ENCODE assay signal across 25 cellular contexts in genomic region chr3:149523899-149524298, GRCh38. TPM values are rescaled to one million over a fixed set of nuclear protein-coding genes. Genes with fewer than 3 reads are reported as not detected.
"Had no signal": no experiment of that assay in that cellular context is flagged by ENCODE, and none has a peak within 500 bp of the region (broad histone marks: within the 10 kb centered on the region; RNA-seq: fewer than 3 reads in every experiment).

No MANE protein-coding gene starts in this region.

- H3K27ac ChIP-seq: body of pancreas, left lung, sigmoid colon, vagina had no signal

- H3K36me3 Mint-ChIP-seq: stimulated activated memory B cell treated with anti-CD40 and anti-IgM and Interleukin-4, amounts not matched to agents 10 μg/mL and 1 μg/mL and 100 μg/mL, for 72 hours had no signal

- H3K4me2 ChIP-seq: smooth muscle cell had no signal

- H3K27ac Mint-ChIP-seq: activated CD8-positive, alpha-beta T cell treated with anti-CD3 and anti-CD28 coated beads, Interleukin-2, amount 10 ng/mL, durations not matched to agents 7 days and 5 days; activated naive CD8-positive, alpha-beta T cell treated with anti-CD3 and anti-CD28 coated beads, Interleukin-2, amount 50 U/mL, for 24 hours; activated T-helper 1 cell treated with anti-CD3 and anti-CD28 coated beads, Interleukin-12 subunit alpha, Interleukin-12 subunit beta, Interleukin-2, Interleukin-4 antibody, amounts not matched to agents 30 ng/mL and 10 ng/mL and 1 ng/mL, durations not matched to agents 14 hours and 24 hours and 36 hours; stimulated activated memory B cell treated with anti-CD40 and anti-IgM and Interleukin-4, amounts not matched to agents 10 μg/mL and 1 μg/mL and 100 μg/mL, for 72 hours; T-helper 17 cell had no signal

- H3K9me3 ChIP-seq: body of pancreas, left lung, sigmoid colon, vagina had no signal

- H3K27me3 ChIP-seq: body of pancreas, left lung, sigmoid colon, vagina had no signal

- DNase-seq: activated CD4-positive, alpha-beta T cell treated with anti-CD3 and anti-CD28 coated beads, Interleukin-2, amount 50 U/mL, for 1 hour; activated CD8-positive, alpha-beta T cell treated with anti-CD3 and anti-CD28 coated beads, Interleukin-2, amount 10 ng/mL, durations not matched to agents 7 days and 5 days; activated gamma-delta T cell; activated naive CD4-positive, alpha-beta T cell treated with anti-CD3 and anti-CD28 coated beads, Interleukin-2, amount 50 U/mL, for 16 hours; activated naive CD8-positive, alpha-beta T cell treated with anti-CD3 and anti-CD28 coated beads, Interleukin-2, amount 50 U/mL, for 24 hours; anterior cingulate cortex; body of pancreas; foreskin melanocyte; left lung; nucleus accumbens; sigmoid colon; stimulated activated CD4-positive, alpha-beta T cell treated with anti-CD3 and anti-CD28 coated beads, Interleukin-15, amount 100 ng/mL, for 24 hours; T-helper 17 cell; trophoblast cell had no signal

- FAIRE-seq: endometrium had no signal

- H3K4me3 ChIP-seq: body of pancreas, left lung, sigmoid colon, smooth muscle cell, vagina had no signal

- H3K9me3 Mint-ChIP-seq: activated naive CD8-positive, alpha-beta T cell treated with anti-CD3 and anti-CD28 coated beads, Interleukin-2, amount 50 U/mL, for 24 hours; activated T-helper 1 cell treated with anti-CD3 and anti-CD28 coated beads, Interleukin-12 subunit alpha, Interleukin-12 subunit beta, Interleukin-2, Interleukin-4 antibody, amounts not matched to agents 30 ng/mL and 10 ng/mL and 1 ng/mL, durations not matched to agents 14 hours and 24 hours and 36 hours; nephron; stimulated activated memory B cell treated with anti-CD40 and anti-IgM and Interleukin-4, amounts not matched to agents 10 μg/mL and 1 μg/mL and 100 μg/mL, for 72 hours had no signal

- ATAC-seq: activated CD8-positive, alpha-beta T cell treated with anti-CD3 and anti-CD28 coated beads, Interleukin-2, amount 10 ng/mL, durations not matched to agents 7 days and 5 days; activated naive CD8-positive, alpha-beta T cell treated with anti-CD3 and anti-CD28 coated beads, Interleukin-2, amount 50 U/mL, for 24 hours; body of pancreas; left lung; stimulated activated memory B cell treated with anti-CD40 and anti-IgM and Interleukin-4, amounts not matched to agents 10 μg/mL and 1 μg/mL and 100 μg/mL, for 72 hours; T-helper 17 cell had no signal

- H3K4me3 Mint-ChIP-seq: activated CD8-positive, alpha-beta T cell treated with anti-CD3 and anti-CD28 coated beads, Interleukin-2, amount 10 ng/mL, durations not matched to agents 7 days and 5 days; activated naive CD8-positive, alpha-beta T cell treated with anti-CD3 and anti-CD28 coated beads, Interleukin-2, amount 50 U/mL, for 24 hours; activated T-helper 1 cell treated with anti-CD3 and anti-CD28 coated beads, Interleukin-12 subunit alpha, Interleukin-12 subunit beta, Interleukin-2, Interleukin-4 antibody, amounts not matched to agents 30 ng/mL and 10 ng/mL and 1 ng/mL, durations not matched to agents 14 hours and 24 hours and 36 hours; nephron; stimulated activated memory B cell treated with anti-CD40 and anti-IgM and Interleukin-4, amounts not matched to agents 10 μg/mL and 1 μg/mL and 100 μg/mL, for 72 hours; T-helper 17 cell had no signal

- H3K4me1 Mint-ChIP-seq: stimulated activated memory B cell treated with anti-CD40 and anti-IgM and Interleukin-4, amounts not matched to agents 10 μg/mL and 1 μg/mL and 100 μg/mL, for 72 hours; T-helper 17 cell had no signal

- H3K27me3 Mint-ChIP-seq: stimulated activated memory B cell treated with anti-CD40 and anti-IgM and Interleukin-4, amounts not matched to agents 10 μg/mL and 1 μg/mL and 100 μg/mL, for 72 hours had no signal

RNA-seq across cellular contexts. Expression of gene TM4SF4, which starts 49.4 kb away (rescaled TPM):
- total RNA-seq: activated CD8-positive, alpha-beta T cell treated with anti-CD3 and anti-CD28 coated beads, Interleukin-2, amount 10 ng/mL, durations not matched to agents 7 days and 5 days; activated T-helper 1 cell treated with anti-CD3 and anti-CD28 coated beads, Interleukin-12 subunit alpha, Interleukin-12 subunit beta, Interleukin-2, Interleukin-4 antibody, amounts not matched to agents 30 ng/mL and 10 ng/mL and 1 ng/mL, durations not matched to agents 14 hours and 24 hours and 36 hours; cardiac septum; chondrocyte; kidney epithelial cell; mononuclear cell; smooth muscle cell; T-helper 17 cell; temporal lobe; vagina had no signal
